35 cellular contexts compared by ENCODE assay signal in genomic region chr11:68767672-68768071, GRCh38. TPM values are rescaled to one million over a fixed set of nuclear protein-coding genes. Genes with fewer than 3 reads are reported as not detected.
"Had no signal": no experiment of that assay in that cellular context is flagged by ENCODE, and none has a peak within 500 bp of the region (broad histone marks: within the 10 kb centered on the region; RNA-seq: fewer than 3 reads in every experiment).

No MANE protein-coding gene starts in this region.

- H3K4me3 ChIP-seq: ascending aorta, breast epithelium, cardiac muscle cell, colonic mucosa, esophagus muscularis mucosa, gastrocnemius medialis had no signal

- H3K36me3 Mint-ChIP-seq: activated naive CD4-positive, alpha-beta T cell treated with anti-CD3 and anti-CD28 coated beads, Interleukin-2, amount 50 U/mL, for 72 hours had no signal

- H3K9me3 Mint-ChIP-seq: activated CD4-positive, alpha-beta memory T cell treated with anti-CD3 and anti-CD28 coated beads for 36 hours; activated CD4-positive, alpha-beta T cell treated with anti-CD3 and anti-CD28 coated beads, Interleukin-2, amount 10 ng/mL, durations not matched to agents 24 days and 14 days; activated naive CD4-positive, alpha-beta T cell treated with anti-CD3 and anti-CD28 coated beads, Interleukin-2, amount 10 ng/mL, durations not matched to agents 7 days and 5 days; activated naive CD4-positive, alpha-beta T cell treated with anti-CD3 and anti-CD28 coated beads, Interleukin-2, amount 50 U/mL, for 72 hours; activated naive CD8-positive, alpha-beta T cell treated with anti-CD3 and anti-CD28 coated beads, Interleukin-2, amount 10 ng/mL, durations not matched to agents 7 days and 5 days; activated T-cell treated with anti-CD3 and anti-CD28 coated beads, Interleukin-2, amount 50 U/mL, for 24 hours; activated T-cell treated with anti-CD3 and anti-CD28 coated beads, Interleukin-2, amount 50 U/mL, for 72 hours; brain; effector memory CD8-positive, alpha-beta T cell; T-helper 2 cell treated with Interferon-gamma antibody and Interleukin-4, amounts not matched to agents 5 μg/mL and 100 μg/mL, for 36 hours had no signal

- DNase-seq: activated CD4-positive, alpha-beta memory T cell treated with anti-CD3 and anti-CD28 coated beads for 36 hours; activated CD4-positive, alpha-beta T cell treated with anti-CD3 and anti-CD28 coated beads for 36 hours; activated CD4-positive, alpha-beta T cell treated with anti-CD3 and anti-CD28 coated beads, Interleukin-2, amount 10 ng/mL, durations not matched to agents 24 days and 14 days; activated CD4-positive, CD25-positive, alpha-beta regulatory T cell; activated CD4-positive, CD25-positive, alpha-beta regulatory T cell treated with anti-CD3 and anti-CD28 coated beads, Interleukin-2, amount 50 U/mL, for 72 hours; activated CD8-positive, alpha-beta memory T cell treated with anti-CD3 and anti-CD28 coated beads, Interleukin-2, amount 10 ng/mL, durations not matched to agents 7 days and 5 days; activated CD8-positive, alpha-beta memory T cell treated with anti-CD3 and anti-CD28 coated beads, Interleukin-2, amount 50 U/mL, for 48 hours; activated CD8-positive, alpha-beta T cell treated with anti-CD3 and anti-CD28 coated beads, Interleukin-2, amount 10 ng/mL, durations not matched to agents 7 days and 5 days; activated gamma-delta T cell; activated naive CD4-positive, alpha-beta T cell; activated naive CD4-positive, alpha-beta T cell treated with anti-CD3 and anti-CD28 coated beads, Interleukin-2, amount 10 ng/mL, durations not matched to agents 7 days and 5 days; activated naive CD8-positive, alpha-beta T cell treated with anti-CD3 and anti-CD28 coated beads, Interleukin-2, amount 10 ng/mL, durations not matched to agents 7 days and 5 days; activated T-cell treated with anti-CD3 and anti-CD28 coated beads for 4 hours; activated T-cell treated with anti-CD3 and anti-CD28 coated beads, Interleukin-2, amount 50 U/mL, for 24 hours; activated T-cell treated with anti-CD3 and anti-CD28 coated beads, Interleukin-2, amount 50 U/mL, for 72 hours; central memory CD4-positive, alpha-beta T cell; cerebellar nuclear complex; colonic mucosa; effector CD4-positive, alpha-beta T cell; effector memory CD8-positive, alpha-beta T cell; erythroblast; foreskin keratinocyte; gastrocnemius medialis; glutamatergic neuron; T-helper 1 cell; T-helper 17 cell; T1000; WERI-Rb-1 had no signal

- H3K27ac ChIP-seq: ascending aorta, breast epithelium, cardiac muscle cell, colonic mucosa, esophagus muscularis mucosa, foreskin keratinocyte, gastrocnemius medialis, WERI-Rb-1 had no signal

- H3K4me1 Mint-ChIP-seq: activated CD4-positive, alpha-beta T cell treated with anti-CD3 and anti-CD28 coated beads for 36 hours; activated CD4-positive, alpha-beta T cell treated with anti-CD3 and anti-CD28 coated beads, Interleukin-2, amount 10 ng/mL, durations not matched to agents 24 days and 14 days had no signal

- ATAC-seq: activated CD4-positive, alpha-beta T cell treated with anti-CD3 and anti-CD28 coated beads for 36 hours; activated CD8-positive, alpha-beta memory T cell treated with anti-CD3 and anti-CD28 coated beads, Interleukin-2, amount 10 ng/mL, durations not matched to agents 7 days and 5 days; activated CD8-positive, alpha-beta T cell treated with anti-CD3 and anti-CD28 coated beads, Interleukin-2, amount 10 ng/mL, durations not matched to agents 7 days and 5 days; activated naive CD4-positive, alpha-beta T cell treated with anti-CD3 and anti-CD28 coated beads, Interleukin-2, amount 50 U/mL, for 72 hours; activated T-cell treated with anti-CD3 and anti-CD28 coated beads, Interleukin-2, amount 50 U/mL, for 72 hours; effector memory CD8-positive, alpha-beta T cell; foreskin keratinocyte; gastrocnemius medialis; T-helper 17 cell had no signal

- H3K4me1 ChIP-seq: ascending aorta, breast epithelium, colonic mucosa, esophagus muscularis mucosa, gastrocnemius medialis had no signal

- H3K9me3 ChIP-seq: ascending aorta, breast epithelium, colonic mucosa, esophagus muscularis mucosa, gastrocnemius medialis had no signal

- H3K36me3 ChIP-seq: cardiac muscle cell, WERI-Rb-1 had no signal

- H3K27ac Mint-ChIP-seq: activated CD4-positive, alpha-beta memory T cell treated with anti-CD3 and anti-CD28 coated beads for 36 hours; activated CD4-positive, alpha-beta T cell treated with anti-CD3 and anti-CD28 coated beads for 36 hours; activated CD4-positive, alpha-beta T cell treated with anti-CD3 and anti-CD28 coated beads, Interleukin-2, amount 10 ng/mL, durations not matched to agents 24 days and 14 days; activated CD8-positive, alpha-beta memory T cell treated with anti-CD3 and anti-CD28 coated beads, Interleukin-2, amount 10 ng/mL, durations not matched to agents 7 days and 5 days; activated CD8-positive, alpha-beta T cell treated with anti-CD3 and anti-CD28 coated beads, Interleukin-2, amount 10 ng/mL, durations not matched to agents 7 days and 5 days; activated naive CD4-positive, alpha-beta T cell treated with anti-CD3 and anti-CD28 coated beads, Interleukin-2, amount 10 ng/mL, durations not matched to agents 7 days and 5 days; activated naive CD8-positive, alpha-beta T cell treated with anti-CD3 and anti-CD28 coated beads, Interleukin-2, amount 10 ng/mL, durations not matched to agents 7 days and 5 days; activated T-cell treated with anti-CD3 and anti-CD28 coated beads, Interleukin-2, amount 50 U/mL, for 24 hours; activated T-cell treated with anti-CD3 and anti-CD28 coated beads, Interleukin-2, amount 50 U/mL, for 72 hours; brain; effector memory CD8-positive, alpha-beta T cell; T-helper 17 cell; T-helper 2 cell treated with Interferon-gamma antibody and Interleukin-4, amounts not matched to agents 5 μg/mL and 100 μg/mL, for 36 hours had no signal

- H3K27me3 Mint-ChIP-seq: activated CD4-positive, alpha-beta memory T cell treated with anti-CD3 and anti-CD28 coated beads for 36 hours; activated CD4-positive, alpha-beta T cell treated with anti-CD3 and anti-CD28 coated beads for 36 hours; activated CD4-positive, alpha-beta T cell treated with anti-CD3 and anti-CD28 coated beads, Interleukin-2, amount 10 ng/mL, durations not matched to agents 24 days and 14 days; activated CD8-positive, alpha-beta memory T cell treated with anti-CD3 and anti-CD28 coated beads, Interleukin-2, amount 10 ng/mL, durations not matched to agents 7 days and 5 days; activated naive CD4-positive, alpha-beta T cell treated with anti-CD3 and anti-CD28 coated beads, Interleukin-2, amount 10 ng/mL, durations not matched to agents 7 days and 5 days; activated naive CD8-positive, alpha-beta T cell treated with anti-CD3 and anti-CD28 coated beads, Interleukin-2, amount 10 ng/mL, durations not matched to agents 7 days and 5 days; activated T-cell treated with anti-CD3 and anti-CD28 coated beads, Interleukin-2, amount 50 U/mL, for 24 hours; effector memory CD8-positive, alpha-beta T cell; T-helper 17 cell had no signal

- H3K27me3 ChIP-seq: ascending aorta, breast epithelium, cardiac muscle cell, colonic mucosa, esophagus muscularis mucosa, foreskin keratinocyte, gastrocnemius medialis had no signal

- H3K4me3 Mint-ChIP-seq: activated CD4-positive, alpha-beta memory T cell treated with anti-CD3 and anti-CD28 coated beads for 36 hours; activated CD4-positive, alpha-beta T cell treated with anti-CD3 and anti-CD28 coated beads for 36 hours; activated CD4-positive, alpha-beta T cell treated with anti-CD3 and anti-CD28 coated beads, Interleukin-2, amount 10 ng/mL, durations not matched to agents 24 days and 14 days; activated CD8-positive, alpha-beta memory T cell treated with anti-CD3 and anti-CD28 coated beads, Interleukin-2, amount 10 ng/mL, durations not matched to agents 7 days and 5 days; activated CD8-positive, alpha-beta T cell treated with anti-CD3 and anti-CD28 coated beads, Interleukin-2, amount 10 ng/mL, durations not matched to agents 7 days and 5 days; activated naive CD4-positive, alpha-beta T cell treated with anti-CD3 and anti-CD28 coated beads, Interleukin-2, amount 10 ng/mL, durations not matched to agents 7 days and 5 days; activated naive CD8-positive, alpha-beta T cell treated with anti-CD3 and anti-CD28 coated beads, Interleukin-2, amount 10 ng/mL, durations not matched to agents 7 days and 5 days; activated T-cell treated with anti-CD3 and anti-CD28 coated beads, Interleukin-2, amount 50 U/mL, for 24 hours; activated T-cell treated with anti-CD3 and anti-CD28 coated beads, Interleukin-2, amount 50 U/mL, for 72 hours; brain; effector memory CD8-positive, alpha-beta T cell; T-helper 17 cell; T-helper 2 cell treated with Interferon-gamma antibody and Interleukin-4, amounts not matched to agents 5 μg/mL and 100 μg/mL, for 36 hours had no signal

RNA-seq across cellular contexts. Expression of gene TESMIN, which starts 16.4 kb away (rescaled TPM):
- total RNA-seq: ascending aorta had no signal
